10 cellular contexts compared by ENCODE assay signal in genomic region chr7:522938-523289, GRCh38. TPM values are rescaled to one million over a fixed set of nuclear protein-coding genes. Genes with fewer than 3 reads are reported as not detected.
DNase-seq lines count a peak whose midpoint lies in the region; ATAC-seq, FAIRE-seq and TF ChIP-seq lines count a peak whose summit lies in the region.
"Had no signal": no experiment of that assay in that cellular context is flagged by ENCODE, and none has a peak within 500 bp of the region (broad histone marks: within the 10 kb centered on the region; RNA-seq: fewer than 3 reads in every experiment).

No MANE protein-coding gene starts in this region.

- no peaks in the 10 kb centered on the region for H3K36me3 Mint-ChIP-seq in nephron (ENCODE audit: low read depth)

- H3K79me2 ChIP-seq in HepG2 (ENCODE audit: insufficient read depth, low read length), result no peaks in the 10 kb centered on the region

- H3K36me3 ChIP-seq in HepG2 (replicated peaks in 1 of 2; ENCODE audit: control insufficient read depth in 1 of 2, insufficient read depth in 2 of 2, low read length in 2 of 2), result no peaks in the 10 kb centered on the region
- H3K36me3 ChIP-seq in right lobe of liver, result no peaks in the 10 kb centered on the region
- H3K36me3 ChIP-seq in endocrine pancreas (ENCODE audit: control insufficient read depth, insufficient read depth, low read length), result no peaks in the 10 kb centered on the region
- H3K36me3 ChIP-seq in transverse colon, result no peaks in the 10 kb centered on the region

- H3K27me3 ChIP-seq in HepG2 (ENCODE audit: control insufficient read depth in 1 of 2, insufficient read depth in 2 of 2, low read length in 2 of 2), result peaks cover 25 to 74% of the 10 kb centered on the region in 2 experiments; a peak in 4 of 5 replicates
- peaks cover 0 to 19% of the 10 kb centered on the region in 2 donors for H3K27me3 ChIP-seq in right lobe of liver
- H3K27me3 ChIP-seq in endocrine pancreas (ENCODE audit: control insufficient read depth, insufficient read depth, low read length), result no peaks in the 10 kb centered on the region
- peaks cover 37% of the 10 kb centered on the region for H3K27me3 ChIP-seq in transverse colon

- no peak for FAIRE-seq in HepG2 (lab: Jason Lieb, UNC)

- H3K27ac ChIP-seq in HepG2 (ENCODE audit: extremely low read length, insufficient read depth, low read length) (no peak overlapping the region), right lobe of liver (no peak overlapping the region), transverse colon (no peak overlapping the region)

- BruUV-seq in HepG2 (replicated peaks; lab: Mats Ljungman, UMichigan), result no TSS peak

- H3K4me3 ChIP-seq in HepG2 (replicated peaks in 1 of 3; ENCODE audit: insufficient read depth in 1 of 3, low read depth in 2 of 3, low read length in 3 of 3) (no peak overlapping the region; a peak in 1 of 6 replicates), right lobe of liver (peak overlapping the region in 1 of 3 donors; percentile 32), endocrine pancreas (ENCODE audit: control insufficient read depth, insufficient read depth, low read length) (no peak overlapping the region), transverse colon (peak overlapping the region in 2 of 4 donors; percentile 40 to 53)

- H3K4me1 ChIP-seq in HepG2 (ENCODE audit: insufficient read depth, low read length) (peaks cover 9% of the 10 kb centered on the region; the same call in 1 of the 2 replicates), right lobe of liver (peaks cover 0 to 31% (median 3%) of the 10 kb centered on the region in 4 donors), endocrine pancreas (ENCODE audit: control insufficient read depth, insufficient read depth, low read length) (no peaks in the 10 kb centered on the region), transverse colon (peaks cover 20 to 41% (median 33%) of the 10 kb centered on the region in 4 donors)

- in situ Hi-C loops in HepG2 (cut with HindIII; ENCODE audit: extremely low pct_ligation_motif_present, low pct_unique_long_range_greater_than_20kb) (no loop called here), transverse colon (cut with MboI; ENCODE audit: low pct_ligation_motif_present in 1 of 4, low pct_unique_long_range_greater_than_20kb in 1 of 4, low sequenced_read_pairs in 3 of 4) (no loop called here)

- no peak for TF ChIP-seq POLR2A in HepG2 (IDR thresholded peaks at IDR 0.05; ENCODE audit: insufficient read depth in 1 of 2, low read depth in 2 of 2, low read length in 2 of 2)
- no peak for TF ChIP-seq POLR2A in right lobe of liver (IDR thresholded peaks at IDR 0.05)
- no peak for TF ChIP-seq POLR2A in transverse colon (IDR thresholded peaks at IDR 0.05)

- H3K9me3 ChIP-seq in HepG2 (ENCODE audit: low read length), result no peaks in the 10 kb centered on the region
- no peaks in the 10 kb centered on the region for H3K9me3 ChIP-seq in right lobe of liver
- H3K9me3 ChIP-seq in endocrine pancreas (ENCODE audit: control insufficient read depth, low read length), result no peaks in the 10 kb centered on the region
- no peaks in the 10 kb centered on the region for H3K9me3 ChIP-seq in transverse colon

- ATAC-seq in HepG2 (no peak), right lobe of liver (no peak)

- no peaks in the 10 kb centered on the region for H3K9me3 Mint-ChIP-seq in nephron
- H3K9me3 Mint-ChIP-seq: activated T-helper 2 cell treated with anti-CD3 and anti-CD28 coated beads, Interferon-gamma antibody, Interleukin-2, Interleukin-4, amounts not matched to agents 10 μg/mL and 5 μg/mL and 100 μg/mL, durations not matched to agents 14 hours and 24 hours and 36 hours; effector memory CD8-positive, alpha-beta T cell had no signal

- CTCF ChIA-PET in HepG2 (lab: Yijun Ruan, JAX; ENCODE audit: low intra/inter-chr PET ratio, low total read pairs), result no interaction called here

- TF ChIP-seq RAD21 in HepG2 (CRISPR knock-in tag; IDR thresholded peaks at IDR 0.05), result no peak

- peaks cover 43% of the 10 kb centered on the region for H3K27me3 Mint-ChIP-seq in nephron (ENCODE audit: low read depth)

- no peak for TF ChIP-seq EP300 in HepG2 (IDR thresholded peaks at IDR 0.05; ENCODE audit: low read depth in 2 of 2, low read length in 2 of 2)
- no peak for TF ChIP-seq EP300 in HepG2 (CRISPR knock-in tag; IDR thresholded peaks at IDR 0.05; ENCODE audit: borderline replicate concordance)
- no peak for TF ChIP-seq EP300 in transverse colon (IDR thresholded peaks at IDR 0.05; ENCODE audit: low read depth)

- intact Hi-C loops in HepG2 (cut with micrococcal nuclease; ENCODE audit: unreplicated experiment) (no loop called here), right lobe of liver (cut with DNase I) (no loop called here), transverse colon (cut with DNase I; ENCODE audit: low total_unique reads) (no loop called here)

- H3K27ac Mint-ChIP-seq in nephron, result no peak overlapping the region
- H3K27ac Mint-ChIP-seq: activated T-helper 2 cell treated with anti-CD3 and anti-CD28 coated beads, Interferon-gamma antibody, Interleukin-2, Interleukin-4, amounts not matched to agents 10 μg/mL and 5 μg/mL and 100 μg/mL, durations not matched to agents 14 hours and 24 hours and 36 hours; effector memory CD8-positive, alpha-beta T cell had no signal

- TF ChIP-seq CTCF in HepG2 (CRISPR knock-in tag; IDR thresholded peaks at IDR 0.05) (no peak), right lobe of liver (IDR thresholded peaks at IDR 0.05) (no peak), nephron (IDR thresholded peaks at IDR 0.05; ENCODE audit: unreplicated experiment in 3 of 3) (no peak), transverse colon (IDR thresholded peaks at IDR 0.05) (no peak)

- POLR2A ChIA-PET in HepG2 (lab: Yijun Ruan, JAX), result no interaction called here

- no peak overlapping the region for H2AFZ ChIP-seq in HepG2 (ENCODE audit: low read length)

- no peaks in the 10 kb centered on the region for H4K20me1 ChIP-seq in HepG2 (ENCODE audit: insufficient read depth, low read length)

- H3K9ac ChIP-seq in HepG2 (ENCODE audit: insufficient read depth, low read depth, low read length), result no peak overlapping the region
- peak overlapping the region; percentile 17 for H3K9ac ChIP-seq in endocrine pancreas (ENCODE audit: control insufficient read depth, insufficient read depth, low read length)

- peak overlapping the region; percentile 55 to 66 (median 56) for H3K4me3 Mint-ChIP-seq in nephron

- WGBS in HepG2 (ENCODE audit: low lambda C conversion rate), result 72% methylated on average over 16 of the region's 23 CpGs
- WGBS in right lobe of liver (ENCODE audit: insufficient coverage, low coverage, low lambda C conversion rate, missing lambda C conversion rate), result 87% methylated on average over 3 of the region's 23 CpGs
- 27% methylated on average over 21 of the region's 23 CpGs; no CpG with 5 or more reads in 1 of the 2 donors for WGBS in transverse colon (ENCODE audit: low coverage in 1 of 2), 2 donors

- DNase-seq in HepG2 (ENCODE audit: low spot score), result no peak
- DNase-seq in right lobe of liver, result no peak
- DNase-seq in transverse colon, result no peak
- DNase-seq in NCI-H2107 treated with DMSO at 0.1 percent for 48 hours (lab: John Stamatoyannopoulos, UW; ENCODE audit: unreplicated experiment), result no peak
- DNase-seq in NCI-H2029 treated with DMSO at 0.1 percent for 48 hours (lab: John Stamatoyannopoulos, UW), result no peak
- no peak for DNase-seq in activated naive CD4-positive, alpha-beta T cell treated with anti-CD3 and anti-CD28 coated beads, Interleukin-2, amount 50 U/mL, for 16 hours
- DNase-seq: effector memory CD8-positive, alpha-beta T cell had no signal

- H3K4me1 Mint-ChIP-seq in nephron, result peaks cover 4% of the 10 kb centered on the region

- H3K4me2 ChIP-seq in HepG2 (ENCODE audit: low read depth, low read length), result peak overlapping the region; percentile 60

TF ChIP-seq in HepG2, 621 proteins besides CTCF, POLR2A, EP300 and RAD21 (continues in another document):
- TF ChIP-seq ZNF275 (CRISPR knock-in tag; IDR thresholded peaks at IDR 0.05; ENCODE audit: borderline replicate concordance) (no peak), RARG (CRISPR knock-in tag; IDR thresholded peaks at IDR 0.05; ENCODE audit: low read depth) (no peak)

RNA-seq across cellular contexts. Expression of gene PDGFA, which starts 3.3 kb away (rescaled TPM):
- total RNA-seq in HepG2 (2016; rRNA removed; fragmentation: Illumina TruSeq; extraction: Trizol) (0.80 and 1.5 TPM in 2 replicates), right lobe of liver (10 to 100 TPM in 3 of 6 experiments, 1 to 10 TPM in 3; 2.3 to 20.9 (median 8.4) TPM), transverse colon (100 to 1,000 TPM in 2 of 4 donors, 10 to 100 TPM in 2; 60.2 to 123 (median 104) TPM)
- 1.1 and 1.6 TPM in 2 replicates for total RNA-seq in HepG2 (2016; cell fraction: cytosol; rRNA removed; fragmentation: Illumina TruSeq; extraction: Trizol; ENCODE audit: low read depth)
- total RNA-seq in HepG2 (2016; cell fraction: insoluble cytoplasmic fraction; rRNA removed; fragmentation: Illumina TruSeq; extraction: Trizol), result 1.0 and 1.8 TPM in 2 replicates
- total RNA-seq in HepG2 (2016; cell fraction: membrane; rRNA removed; fragmentation: Illumina TruSeq; extraction: Trizol), result 2.6 and 3.0 TPM in 2 replicates
- total RNA-seq in HepG2 (2016; cell fraction: nucleus; rRNA removed; fragmentation: Illumina TruSeq; extraction: Trizol), result 1.3 and 1.4 TPM in 2 replicates
- polyA plus RNA-seq in HepG2 (2011; rRNA removed), result 2.4 and 3.4 TPM in 2 replicates
- 1.2 and 2.1 TPM in 2 replicates for polyA plus RNA-seq in HepG2 (2011; cell fraction: cytosol; rRNA removed)
- 2.9 and 5.0 TPM in 2 replicates for polyA plus RNA-seq in HepG2 (2011; cell fraction: nucleus; rRNA removed)
- polyA plus RNA-seq in HepG2 (2012), result 1.2 and 1.3 TPM in 2 replicates
- polyA plus RNA-seq in HepG2 (2016; cell fraction: cytosol; fragmentation: Illumina TruSeq; extraction: Trizol; ENCODE audit: low read depth), result 0.57 and 0.60 TPM in 2 replicates
- 0.93 and 1.1 TPM in 2 replicates for polyA plus RNA-seq in HepG2 (2016; cell fraction: insoluble cytoplasmic fraction; fragmentation: Illumina TruSeq; extraction: Trizol; ENCODE audit: low read depth)
- 1.1 TPM in 2 replicates for polyA plus RNA-seq in HepG2 (2016; cell fraction: membrane; fragmentation: Illumina TruSeq; extraction: Trizol; ENCODE audit: low read depth)
- polyA plus RNA-seq in HepG2 (2016; cell fraction: nucleus; fragmentation: Illumina TruSeq; extraction: Trizol; ENCODE audit: insufficient read depth, low read depth), result 1.9 TPM in 2 replicates
- 14.6 and 20.5 TPM in 2 replicates for polyA minus RNA-seq in HepG2 (2011; rRNA and poly(A)+ RNA removed; ENCODE audit: low replicate concordance)
- 4.8 and 15.5 TPM in 2 replicates for polyA minus RNA-seq in HepG2 (2011; cell fraction: cytosol; rRNA and poly(A)+ RNA removed)
- 2.3 and 2.4 TPM in 2 replicates for polyA minus RNA-seq in HepG2 (2011; cell fraction: nucleus; rRNA and poly(A)+ RNA removed)
